Comparison of ENCODE assay signal across 8 cellular contexts in the genomic region with DNA sequence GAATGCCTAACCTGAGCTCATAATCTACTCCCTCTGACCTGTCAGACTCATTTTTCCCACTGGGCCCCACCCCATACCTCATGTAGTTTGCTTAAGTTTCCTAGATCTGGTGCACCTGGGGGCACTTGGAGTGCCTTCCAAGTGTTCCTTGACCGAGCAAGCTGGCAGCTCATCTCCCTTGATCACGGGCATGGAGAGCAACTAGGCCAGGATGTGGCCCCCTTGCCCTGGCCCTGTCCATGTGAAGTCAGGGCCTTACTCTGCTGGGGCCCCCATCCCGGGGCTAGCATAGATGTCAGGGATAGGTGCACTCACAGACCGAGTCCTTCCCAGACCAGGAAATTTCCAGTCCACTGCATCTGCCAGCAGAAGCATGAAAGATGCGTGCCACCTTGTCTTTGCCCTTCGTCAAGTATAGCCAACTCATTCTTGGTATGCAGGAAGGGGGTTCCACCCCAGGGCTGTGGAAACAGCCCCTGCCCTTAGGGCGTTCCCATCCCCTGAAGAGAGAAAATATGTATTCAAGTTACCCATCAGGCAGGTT. TPM values are rescaled to one million over a fixed set of nuclear protein-coding genes. Genes with fewer than 3 reads are reported as not detected.
DNase-seq lines count a peak whose midpoint lies in the region; ATAC-seq lines count a peak whose summit lies in the region.

No MANE protein-coding gene starts in this region.

- no peak overlapping the region; the same call in 1 of the 2 replicates for H3K9ac ChIP-seq in HUES48 (ENCODE audit: low read depth, low read length)
- peak overlapping the region; percentile 97 to 99 (median 98) for H3K9ac ChIP-seq in skeletal muscle tissue (ENCODE audit: low read depth in 1 of 3, low read length in 3 of 3)

- H3K4me3 Mint-ChIP-seq in activated naive CD4-positive, alpha-beta T cell treated with anti-CD3 and anti-CD28 coated beads, Interleukin-2, amount 10 ng/mL, durations not matched to agents 7 days and 5 days = peak overlapping the region; percentile 97

- H3K9me3 Mint-ChIP-seq in activated naive CD4-positive, alpha-beta T cell treated with anti-CD3 and anti-CD28 coated beads, Interleukin-2, amount 10 ng/mL, durations not matched to agents 7 days and 5 days = peaks cover 6% of the 10 kb centered on the region

- H3K27ac Mint-ChIP-seq in activated naive CD4-positive, alpha-beta T cell treated with anti-CD3 and anti-CD28 coated beads, Interleukin-2, amount 10 ng/mL, durations not matched to agents 7 days and 5 days = peak overlapping the region; percentile 100

- H3K36me3 ChIP-seq in HUES48 (ENCODE audit: control insufficient read depth, insufficient read depth, low read length) (no peaks in the 10 kb centered on the region), skeletal muscle tissue (ENCODE audit: control insufficient read depth in 3 of 3, insufficient read depth in 3 of 3, low read length in 3 of 3) (no peaks in the 10 kb centered on the region)

- no peaks in the 10 kb centered on the region for H3K27me3 Mint-ChIP-seq in activated naive CD4-positive, alpha-beta T cell treated with anti-CD3 and anti-CD28 coated beads, Interleukin-2, amount 10 ng/mL, durations not matched to agents 7 days and 5 days

- intact Hi-C loops in left ventricle myocardium superior (cut with micrococcal nuclease) = loop anchor here (10.0 kb wide), 1 partner anchor 83 kb away; a partner anchor contains a TSS

- no peaks in the 10 kb centered on the region for H3K9me3 ChIP-seq in HUES48 (ENCODE audit: control insufficient read depth, insufficient read depth, low read length)
- H3K9me3 ChIP-seq in skeletal muscle tissue (ENCODE audit: control insufficient read depth in 3 of 3, low read length in 3 of 3) = no peaks in the 10 kb centered on the region

- DNase-seq in activated naive CD4-positive, alpha-beta T cell treated with anti-CD3 and anti-CD28 coated beads, Interleukin-2, amount 10 ng/mL, durations not matched to agents 7 days and 5 days = peak; percentile 56
- no peak for DNase-seq in left ventricle myocardium superior
- DNase-seq in effector CD4-positive, alpha-beta T cell = no peak
- DNase-seq in ecto neural progenitor cell (ENCODE audit: low spot score) = no peak
- DNase-seq in 8988T = no peak

- H3K4me1 ChIP-seq in HUES48 (ENCODE audit: control insufficient read depth, insufficient read depth, low read length) (peaks cover 13% of the 10 kb centered on the region), skeletal muscle tissue (ENCODE audit: control insufficient read depth in 3 of 3, insufficient read depth in 3 of 3, low read length in 3 of 3) (peaks cover 39 to 43% (median 41%) of the 10 kb centered on the region in 3 donors)

- CTCF ChIA-PET in activated naive CD4-positive, alpha-beta T cell treated with anti-CD3 and anti-CD28 coated beads, Interleukin-2, amount 10 ng/mL, durations not matched to agents 7 days and 5 days (lab: Charles Lee) = interaction anchor here (1.0 to 3.8 kb wide), 13 partner anchors 9 to 91 kb away, joined by 3 to 16 read pairs (median 5); a partner anchor contains a TSS

- no peaks in the 10 kb centered on the region for H3K27me3 ChIP-seq in HUES48 (ENCODE audit: control insufficient read depth, insufficient read depth, low read length)
- no peaks in the 10 kb centered on the region for H3K27me3 ChIP-seq in skeletal muscle tissue (ENCODE audit: control insufficient read depth in 3 of 3, insufficient read depth in 3 of 3, low read length in 3 of 3)

- H3K4me3 ChIP-seq in HUES48 (ENCODE audit: low read depth, low read length) = peak overlapping the region; percentile 81
- peak overlapping the region; percentile 91 to 94 (median 93) for H3K4me3 ChIP-seq in skeletal muscle tissue (ENCODE audit: low read length in 3 of 3)

- H3K27ac ChIP-seq in HUES48 (ENCODE audit: low read depth, low read length) = peak overlapping the region; percentile 84
- H3K27ac ChIP-seq in skeletal muscle tissue (ENCODE audit: low read depth, low read length) = peak overlapping the region; percentile 97

- H3K36me3 Mint-ChIP-seq in activated naive CD4-positive, alpha-beta T cell treated with anti-CD3 and anti-CD28 coated beads, Interleukin-2, amount 10 ng/mL, durations not matched to agents 7 days and 5 days = peaks cover 49% of the 10 kb centered on the region

- ATAC-seq in GM18907 (IDR thresholded peaks at IDR 0.05; ENCODE audit: unreplicated experiment) = peak; percentile 16
- peak; percentile 27 for ATAC-seq in left ventricle myocardium superior

- peaks cover 71% of the 10 kb centered on the region for H3K4me1 Mint-ChIP-seq in activated naive CD4-positive, alpha-beta T cell treated with anti-CD3 and anti-CD28 coated beads, Interleukin-2, amount 10 ng/mL, durations not matched to agents 7 days and 5 days

RNA-seq across cellular contexts. Expression of a gene that starts 41.9 kb away (rescaled TPM):
- total RNA-seq in left ventricle myocardium superior (26.6 TPM), skeletal muscle tissue (2.1 TPM)
